ENCODE assay signal across 9 cellular contexts in genomic region chr6:26045046-26045938, GRCh38. TPM values are rescaled to one million over a fixed set of nuclear protein-coding genes. Genes with fewer than 3 reads are reported as not detected.
DNase-seq lines count a peak whose midpoint lies in the region; ATAC-seq and TF ChIP-seq lines count a peak whose summit lies in the region.
"Had no signal": no experiment of that assay in that cellular context is flagged by ENCODE, and none has a peak within 500 bp of the region (broad histone marks: within the 10 kb centered on the region; RNA-seq: fewer than 3 reads in every experiment).

No MANE protein-coding gene starts in this region.

- peak overlapping the region; percentile 40 for H3K4me3 ChIP-seq in SJSA1
- H3K4me3 ChIP-seq: SK-N-MC had no signal

- H3K36me3 Mint-ChIP-seq in CD14-positive monocyte = no peaks in the 10 kb centered on the region
- H3K36me3 Mint-ChIP-seq in activated naive CD8-positive, alpha-beta T cell = no peaks in the 10 kb centered on the region

- H3K27ac Mint-ChIP-seq in CD14-positive monocyte = peak overlapping the region; percentile 91 to 96 (median 95)
- H3K27ac Mint-ChIP-seq in activated naive CD8-positive, alpha-beta T cell = peak overlapping the region; percentile 97

- peaks cover 0 to 2% (median 0%) of the 10 kb centered on the region in 7 donors for H3K9me3 Mint-ChIP-seq in CD14-positive monocyte
- H3K9me3 Mint-ChIP-seq in activated naive CD8-positive, alpha-beta T cell (ENCODE audit: low read depth) = no peaks in the 10 kb centered on the region

- H3K27ac ChIP-seq in SJSA1 = peak overlapping the region; percentile 89

- H3K27me3 ChIP-seq in SJSA1 (replicated peaks) = no peaks in the 10 kb centered on the region

- no peak for TF ChIP-seq CTCF in CD14-positive monocyte (IDR thresholded peaks at IDR 0.05)

- H3K36me3 ChIP-seq in SJSA1 = no peaks in the 10 kb centered on the region

- CTCF ChIA-PET in HEK293T (lab: Yijun Ruan, JAX) = no interaction called here

- ATAC-seq in GM19438 (IDR thresholded peaks at IDR 0.05; ENCODE audit: low read depth, unreplicated experiment) = peak; percentile 52
- ATAC-seq in HG03565 (IDR thresholded peaks at IDR 0.05; ENCODE audit: unreplicated experiment) = peak; percentile 41

- peaks cover 34% of the 10 kb centered on the region for H3K4me1 ChIP-seq in SJSA1 (replicated peaks)

- peaks cover 20% of the 10 kb centered on the region for H3K4me1 Mint-ChIP-seq in CD14-positive monocyte
- H3K4me1 Mint-ChIP-seq in activated naive CD8-positive, alpha-beta T cell (ENCODE audit: low read depth) = peaks cover 27% of the 10 kb centered on the region

- DNase-seq in CD14-positive monocyte (ENCODE audit: low spot score) (peak; percentile 69), SJSA1 (ENCODE audit: low read depth in 1 of 2, low spot score in 2 of 2) (peak; percentile 84 to 95), glomerular visceral epithelial cell (ENCODE audit: extremely low spot score) (peak; percentile 76), posterior vena cava (ENCODE audit: low spot score) (peak; percentile 87), HEK293T (ENCODE audit: extremely low spot score) (no peak)

- H3K9me3 ChIP-seq in SJSA1 (replicated peaks) = no peaks in the 10 kb centered on the region

- POLR2A ChIA-PET in HEK293T (lab: Yijun Ruan, JAX) = interaction anchor here (1.0 to 22.3 kb wide), 4 partner anchors 11 to 112 kb away, joined by 3 to 715 read pairs (median 11); a partner anchor contains a TSS

- peak overlapping the region; percentile 87 to 92 for H3K4me3 Mint-ChIP-seq in CD14-positive monocyte
- H3K4me3 Mint-ChIP-seq in activated naive CD8-positive, alpha-beta T cell = peak overlapping the region; percentile 95

- H3K27me3 Mint-ChIP-seq in CD14-positive monocyte (ENCODE audit: low read depth in 3 of 3) = peaks cover 0 to 3% (median 0%) of the 10 kb centered on the region in 3 donors
- no peaks in the 10 kb centered on the region for H3K27me3 Mint-ChIP-seq in activated naive CD8-positive, alpha-beta T cell

- intact Hi-C loops in CD14-positive monocyte (cut with micrococcal nuclease) = no loop called here
- intact Hi-C loops in posterior vena cava (cut with DNase I) = no loop called here

TF ChIP-seq in HEK293T, 16 proteins besides CTCF, POLR2A, EP300 and RAD21:
- TF ChIP-seq ARNT (IDR thresholded peaks at IDR 0.05) = no peak
- TF ChIP-seq NFRKB (IDR thresholded peaks at IDR 0.05) = no peak
- TF ChIP-seq FOXA1 (IDR thresholded peaks at IDR 0.05) = no peak
- no peak for TF ChIP-seq FOXK2 (IDR thresholded peaks at IDR 0.05)
- no peak for TF ChIP-seq BHLHE40 (IDR thresholded peaks at IDR 0.05; ENCODE audit: borderline replicate concordance)
- TF ChIP-seq FOXM1 (IDR thresholded peaks at IDR 0.05; ENCODE audit: borderline replicate concordance) = no peak
- no peak for TF ChIP-seq L3MBTL2 (conservative IDR thresholded peaks at IDR 0.05)
- TF ChIP-seq, protein P1, sequence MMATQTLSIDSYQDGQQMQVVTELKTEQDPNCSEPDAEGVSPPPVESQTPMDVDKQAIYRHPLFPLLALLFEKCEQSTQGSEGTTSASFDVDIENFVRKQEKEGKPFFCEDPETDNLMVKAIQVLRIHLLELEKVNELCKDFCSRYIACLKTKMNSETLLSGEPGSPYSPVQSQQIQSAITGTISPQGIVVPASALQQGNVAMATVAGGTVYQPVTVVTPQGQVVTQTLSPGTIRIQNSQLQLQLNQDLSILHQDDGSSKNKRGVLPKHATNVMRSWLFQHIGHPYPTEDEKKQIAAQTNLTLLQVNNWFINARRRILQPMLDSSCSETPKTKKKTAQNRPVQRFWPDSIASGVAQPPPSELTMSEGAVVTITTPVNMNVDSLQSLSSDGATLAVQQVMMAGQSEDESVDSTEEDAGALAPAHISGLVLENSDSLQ (IDR thresholded peaks at IDR 0.05) = no peak
- TF ChIP-seq TARDBP (IDR thresholded peaks at IDR 0.05) = no peak
- TF ChIP-seq SUZ12 (IDR thresholded peaks at IDR 0.05) = no peak
- TF ChIP-seq CTBP1 (IDR thresholded peaks at IDR 0.05; ENCODE audit: borderline replicate concordance) = no peak
- TF ChIP-seq HDGF (IDR thresholded peaks at IDR 0.05; ENCODE audit: borderline replicate concordance) = no peak
- TF ChIP-seq SP1 (IDR thresholded peaks at IDR 0.05) = no peak
- no peak for TF ChIP-seq ZNF384 (IDR thresholded peaks at IDR 0.05)

RNA-seq across cellular contexts. Expression of gene HFE, which starts 41.9 kb away (rescaled TPM):
- polyA plus RNA-seq in CD14-positive monocyte = 10 to 100 TPM; 14.1 to 16.1 TPM
- total RNA-seq in SJSA1 (2014; rRNA removed; shearing (Covaris generic)) = 2.6 and 3.5 TPM in 2 replicates
- 10 to 100 TPM in 1 of 2 donors, 1 to 10 TPM in 1; 5.5 to 11.8 TPM for total RNA-seq in posterior vena cava
